1 cellular context compared by ENCODE assay signal in the genomic region with DNA sequence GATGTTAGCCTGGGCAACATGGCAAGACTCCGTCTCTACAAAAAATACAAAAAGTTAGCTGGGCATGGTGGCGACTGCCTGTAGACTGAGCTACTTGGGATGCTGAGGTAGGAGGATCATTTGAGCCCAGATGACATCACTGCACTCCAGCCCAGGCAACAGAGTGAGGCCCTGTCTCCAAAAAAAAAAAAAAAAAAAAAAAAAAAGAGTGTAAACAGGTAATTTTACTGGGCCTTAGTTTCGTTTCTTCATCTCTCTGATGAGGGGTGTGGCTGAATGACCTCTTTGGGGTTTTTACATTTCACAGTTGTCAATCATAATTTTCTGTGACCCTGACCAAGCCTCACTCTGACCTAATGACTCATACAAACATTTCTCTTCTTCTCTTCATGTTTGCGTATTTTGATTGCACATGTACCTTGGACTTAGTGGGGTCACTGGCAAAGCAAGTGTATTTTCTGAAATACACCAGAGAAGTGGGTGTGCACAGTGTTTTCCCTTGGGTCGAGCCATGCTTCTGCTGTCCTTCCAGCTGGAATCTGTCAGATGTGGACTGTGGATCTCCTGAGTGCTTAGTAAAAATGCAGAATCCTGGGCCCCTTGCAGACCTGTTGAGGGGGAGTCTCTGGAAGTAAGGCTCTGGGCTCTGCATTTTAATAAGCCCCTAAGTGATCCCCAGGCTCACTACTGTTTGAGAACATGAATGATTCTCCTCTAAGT.
A peak's percentile ranks its signal among the peaks of the same experiment; 100 is the strongest.
TF ChIP-seq lines count a peak whose summit lies in the region.

No MANE protein-coding gene starts in this region.

TF ChIP-seq in HepG2, 621 proteins besides CTCF, POLR2A, EP300 and RAD21 (continued from another document and continues in another):
- TF ChIP-seq, protein P1, sequence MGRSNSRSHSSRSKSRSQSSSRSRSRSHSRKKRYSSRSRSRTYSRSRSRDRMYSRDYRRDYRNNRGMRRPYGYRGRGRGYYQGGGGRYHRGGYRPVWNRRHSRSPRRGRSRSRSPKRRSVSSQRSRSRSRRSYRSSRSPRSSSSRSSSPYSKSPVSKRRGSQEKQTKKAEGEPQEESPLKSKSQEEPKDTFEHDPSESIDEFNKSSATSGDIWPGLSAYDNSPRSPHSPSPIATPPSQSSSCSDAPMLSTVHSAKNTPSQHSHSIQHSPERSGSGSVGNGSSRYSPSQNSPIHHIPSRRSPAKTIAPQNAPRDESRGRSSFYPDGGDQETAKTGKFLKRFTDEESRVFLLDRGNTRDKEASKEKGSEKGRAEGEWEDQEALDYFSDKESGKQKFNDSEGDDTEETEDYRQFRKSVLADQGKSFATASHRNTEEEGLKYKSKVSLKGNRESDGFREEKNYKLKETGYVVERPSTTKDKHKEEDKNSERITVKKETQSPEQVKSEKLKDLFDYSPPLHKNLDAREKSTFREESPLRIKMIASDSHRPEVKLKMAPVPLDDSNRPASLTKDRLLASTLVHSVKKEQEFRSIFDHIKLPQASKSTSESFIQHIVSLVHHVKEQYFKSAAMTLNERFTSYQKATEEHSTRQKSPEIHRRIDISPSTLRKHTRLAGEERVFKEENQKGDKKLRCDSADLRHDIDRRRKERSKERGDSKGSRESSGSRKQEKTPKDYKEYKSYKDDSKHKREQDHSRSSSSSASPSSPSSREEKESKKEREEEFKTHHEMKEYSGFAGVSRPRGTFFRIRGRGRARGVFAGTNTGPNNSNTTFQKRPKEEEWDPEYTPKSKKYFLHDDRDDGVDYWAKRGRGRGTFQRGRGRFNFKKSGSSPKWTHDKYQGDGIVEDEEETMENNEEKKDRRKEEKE (IDR thresholded peaks at IDR 0.05): no peak
- TF ChIP-seq FOSL1 (CRISPR knock-in tag; IDR thresholded peaks at IDR 0.05; ENCODE audit: borderline replicate concordance) (peak; percentile 93), KDM5B (CRISPR knock-in tag; IDR thresholded peaks at IDR 0.05; ENCODE audit: borderline replicate concordance) (no peak), FOXA1 (IDR thresholded peaks at IDR 0.05) (peak; percentile 10; the same call in 1 of the 2 replicates), FOXA1 (CRISPR knock-in tag; IDR thresholded peaks at IDR 0.05) (peak; percentile 72; the same call in 1 of the 2 replicates), POLR2G (IDR thresholded peaks at IDR 0.05; ENCODE audit: low read depth, low read length) (no peak; the same call in 1 of the 2 replicates), ZNF652 (CRISPR knock-in tag; IDR thresholded peaks at IDR 0.05; ENCODE audit: borderline replicate concordance, low read depth) (peak; percentile 23; the same call in 1 of the 2 replicates), YEATS2 (CRISPR knock-in tag; IDR thresholded peaks at IDR 0.05; ENCODE audit: borderline replicate concordance) (peak; percentile 45; the same call in 1 of the 2 replicates), KLF11 (CRISPR knock-in tag; IDR thresholded peaks at IDR 0.05) (peak; percentile 58; the same call in 1 of the 2 replicates), RFX5 (IDR thresholded peaks at IDR 0.05; ENCODE audit: low read depth, low read length) (no peak), ZFAT (CRISPR knock-in tag; conservative IDR thresholded peaks at IDR 0.05) (no peak), HOXA9 (CRISPR knock-in tag; IDR thresholded peaks at IDR 0.05; ENCODE audit: borderline replicate concordance) (no peak), SRF (IDR thresholded peaks at IDR 0.05; ENCODE audit: low read depth, low read length) (no peak), SRSF1 (optimal IDR thresholded peaks at IDR 0.05; ENCODE audit: low read depth, low read length) (no peak), NCOA2 (CRISPR knock-in tag; IDR thresholded peaks at IDR 0.05) (peak; percentile 93), CREM (IDR thresholded peaks at IDR 0.05) (peak; percentile 85), CREM (CRISPR knock-in tag; IDR thresholded peaks at IDR 0.05) (no peak), ZSCAN31 (CRISPR knock-in tag; IDR thresholded peaks at IDR 0.05; ENCODE audit: low read depth) (peak; percentile 28; the same call in 1 of the 2 replicates), ZNF180 (CRISPR knock-in tag; IDR thresholded peaks at IDR 0.05; ENCODE audit: borderline replicate concordance, low read depth) (no peak), ZNF430 (CRISPR knock-in tag; IDR thresholded peaks at IDR 0.05) (no peak; the same call in 1 of the 2 replicates), PAF1 (CRISPR knock-in tag; IDR thresholded peaks at IDR 0.05) (no peak), DR1 (CRISPR knock-in tag; IDR thresholded peaks at IDR 0.05) (no peak), MYNN (CRISPR knock-in tag; IDR thresholded peaks at IDR 0.05; ENCODE audit: low read depth) (no peak), AGO1 (IDR thresholded peaks at IDR 0.05; ENCODE audit: low read depth, low read length, poor library complexity, severe bottlenecking) (no peak), HMG20A (CRISPR knock-in tag; IDR thresholded peaks at IDR 0.05; ENCODE audit: borderline replicate concordance) (peak; percentile 96), AKAP8 (CRISPR knock-in tag; IDR thresholded peaks at IDR 0.05) (no peak), ZNF7 (CRISPR knock-in tag; IDR thresholded peaks at IDR 0.05) (no peak), ZNF333 (CRISPR knock-in tag; IDR thresholded peaks at IDR 0.05; ENCODE audit: borderline replicate concordance) (no peak), EHMT2 (IDR thresholded peaks at IDR 0.05; ENCODE audit: borderline replicate concordance, low read depth, low read length) (no peak), RAD51 (IDR thresholded peaks at IDR 0.05; ENCODE audit: borderline replicate concordance) (no peak), ZNF615 (CRISPR knock-in tag; IDR thresholded peaks at IDR 0.05; ENCODE audit: borderline replicate concordance) (no peak), MAZ (IDR thresholded peaks at IDR 0.05; ENCODE audit: borderline replicate concordance, low read depth, low read length) (no peak), MAZ (CRISPR knock-in tag; IDR thresholded peaks at IDR 0.05; ENCODE audit: low read depth) (0 out of 2 replicates have a peak, but pooled peaks have one; percentile 27), KDM2A (CRISPR knock-in tag; IDR thresholded peaks at IDR 0.05; ENCODE audit: borderline replicate concordance, low read depth) (no peak), HIVEP1 (CRISPR knock-in tag; IDR thresholded peaks at IDR 0.05) (no peak), TP53 (CRISPR knock-in tag; conservative IDR thresholded peaks at IDR 0.05) (no peak), NCOR1 (IDR thresholded peaks at IDR 0.05; ENCODE audit: borderline replicate concordance, low read length) (peak; percentile 89; the same call in 1 of the 2 replicates), NONO (IDR thresholded peaks at IDR 0.05) (no peak), NONO (CRISPR knock-in tag; conservative IDR thresholded peaks at IDR 0.05) (peak; percentile 78)
- TF ChIP-seq, protein P2, sequence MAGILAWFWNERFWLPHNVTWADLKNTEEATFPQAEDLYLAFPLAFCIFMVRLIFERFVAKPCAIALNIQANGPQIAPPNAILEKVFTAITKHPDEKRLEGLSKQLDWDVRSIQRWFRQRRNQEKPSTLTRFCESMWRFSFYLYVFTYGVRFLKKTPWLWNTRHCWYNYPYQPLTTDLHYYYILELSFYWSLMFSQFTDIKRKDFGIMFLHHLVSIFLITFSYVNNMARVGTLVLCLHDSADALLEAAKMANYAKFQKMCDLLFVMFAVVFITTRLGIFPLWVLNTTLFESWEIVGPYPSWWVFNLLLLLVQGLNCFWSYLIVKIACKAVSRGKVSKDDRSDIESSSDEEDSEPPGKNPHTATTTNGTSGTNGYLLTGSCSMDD (CRISPR knock-in tag; IDR thresholded peaks at IDR 0.05): no peak
- TF ChIP-seq, protein P3, sequence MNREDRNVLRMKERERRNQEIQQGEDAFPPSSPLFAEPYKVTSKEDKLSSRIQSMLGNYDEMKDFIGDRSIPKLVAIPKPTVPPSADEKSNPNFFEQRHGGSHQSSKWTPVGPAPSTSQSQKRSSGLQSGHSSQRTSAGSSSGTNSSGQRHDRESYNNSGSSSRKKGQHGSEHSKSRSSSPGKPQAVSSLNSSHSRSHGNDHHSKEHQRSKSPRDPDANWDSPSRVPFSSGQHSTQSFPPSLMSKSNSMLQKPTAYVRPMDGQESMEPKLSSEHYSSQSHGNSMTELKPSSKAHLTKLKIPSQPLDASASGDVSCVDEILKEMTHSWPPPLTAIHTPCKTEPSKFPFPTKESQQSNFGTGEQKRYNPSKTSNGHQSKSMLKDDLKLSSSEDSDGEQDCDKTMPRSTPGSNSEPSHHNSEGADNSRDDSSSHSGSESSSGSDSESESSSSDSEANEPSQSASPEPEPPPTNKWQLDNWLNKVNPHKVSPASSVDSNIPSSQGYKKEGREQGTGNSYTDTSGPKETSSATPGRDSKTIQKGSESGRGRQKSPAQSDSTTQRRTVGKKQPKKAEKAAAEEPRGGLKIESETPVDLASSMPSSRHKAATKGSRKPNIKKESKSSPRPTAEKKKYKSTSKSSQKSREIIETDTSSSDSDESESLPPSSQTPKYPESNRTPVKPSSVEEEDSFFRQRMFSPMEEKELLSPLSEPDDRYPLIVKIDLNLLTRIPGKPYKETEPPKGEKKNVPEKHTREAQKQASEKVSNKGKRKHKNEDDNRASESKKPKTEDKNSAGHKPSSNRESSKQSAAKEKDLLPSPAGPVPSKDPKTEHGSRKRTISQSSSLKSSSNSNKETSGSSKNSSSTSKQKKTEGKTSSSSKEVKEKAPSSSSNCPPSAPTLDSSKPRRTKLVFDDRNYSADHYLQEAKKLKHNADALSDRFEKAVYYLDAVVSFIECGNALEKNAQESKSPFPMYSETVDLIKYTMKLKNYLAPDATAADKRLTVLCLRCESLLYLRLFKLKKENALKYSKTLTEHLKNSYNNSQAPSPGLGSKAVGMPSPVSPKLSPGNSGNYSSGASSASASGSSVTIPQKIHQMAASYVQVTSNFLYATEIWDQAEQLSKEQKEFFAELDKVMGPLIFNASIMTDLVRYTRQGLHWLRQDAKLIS (CRISPR knock-in tag; IDR thresholded peaks at IDR 0.05): no peak; the same call in 1 of the 2 replicates
- TF ChIP-seq, protein P4, sequence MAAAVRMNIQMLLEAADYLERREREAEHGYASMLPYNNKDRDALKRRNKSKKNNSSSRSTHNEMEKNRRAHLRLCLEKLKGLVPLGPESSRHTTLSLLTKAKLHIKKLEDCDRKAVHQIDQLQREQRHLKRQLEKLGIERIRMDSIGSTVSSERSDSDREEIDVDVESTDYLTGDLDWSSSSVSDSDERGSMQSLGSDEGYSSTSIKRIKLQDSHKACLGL (CRISPR knock-in tag; IDR thresholded peaks at IDR 0.05): no peak
- TF ChIP-seq, protein P5, sequence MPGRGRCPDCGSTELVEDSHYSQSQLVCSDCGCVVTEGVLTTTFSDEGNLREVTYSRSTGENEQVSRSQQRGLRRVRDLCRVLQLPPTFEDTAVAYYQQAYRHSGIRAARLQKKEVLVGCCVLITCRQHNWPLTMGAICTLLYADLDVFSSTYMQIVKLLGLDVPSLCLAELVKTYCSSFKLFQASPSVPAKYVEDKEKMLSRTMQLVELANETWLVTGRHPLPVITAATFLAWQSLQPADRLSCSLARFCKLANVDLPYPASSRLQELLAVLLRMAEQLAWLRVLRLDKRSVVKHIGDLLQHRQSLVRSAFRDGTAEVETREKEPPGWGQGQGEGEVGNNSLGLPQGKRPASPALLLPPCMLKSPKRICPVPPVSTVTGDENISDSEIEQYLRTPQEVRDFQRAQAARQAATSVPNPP (CRISPR knock-in tag; IDR thresholded peaks at IDR 0.05): peak; percentile 61; the same call in 1 of the 2 replicates
- TF ChIP-seq, protein P6, sequence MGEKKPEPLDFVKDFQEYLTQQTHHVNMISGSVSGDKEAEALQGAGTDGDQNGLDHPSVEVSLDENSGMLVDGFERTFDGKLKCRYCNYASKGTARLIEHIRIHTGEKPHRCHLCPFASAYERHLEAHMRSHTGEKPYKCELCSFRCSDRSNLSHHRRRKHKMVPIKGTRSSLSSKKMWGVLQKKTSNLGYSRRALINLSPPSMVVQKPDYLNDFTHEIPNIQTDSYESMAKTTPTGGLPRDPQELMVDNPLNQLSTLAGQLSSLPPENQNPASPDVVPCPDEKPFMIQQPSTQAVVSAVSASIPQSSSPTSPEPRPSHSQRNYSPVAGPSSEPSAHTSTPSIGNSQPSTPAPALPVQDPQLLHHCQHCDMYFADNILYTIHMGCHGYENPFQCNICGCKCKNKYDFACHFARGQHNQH (CRISPR knock-in tag; IDR thresholded peaks at IDR 0.05): peak; percentile 82
- TF ChIP-seq, protein P7, sequence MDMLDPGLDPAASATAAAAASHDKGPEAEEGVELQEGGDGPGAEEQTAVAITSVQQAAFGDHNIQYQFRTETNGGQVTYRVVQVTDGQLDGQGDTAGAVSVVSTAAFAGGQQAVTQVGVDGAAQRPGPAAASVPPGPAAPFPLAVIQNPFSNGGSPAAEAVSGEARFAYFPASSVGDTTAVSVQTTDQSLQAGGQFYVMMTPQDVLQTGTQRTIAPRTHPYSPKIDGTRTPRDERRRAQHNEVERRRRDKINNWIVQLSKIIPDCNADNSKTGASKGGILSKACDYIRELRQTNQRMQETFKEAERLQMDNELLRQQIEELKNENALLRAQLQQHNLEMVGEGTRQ (IDR thresholded peaks at IDR 0.05; ENCODE audit: low read depth, low read length): no peak
- TF ChIP-seq, protein P7 (CRISPR knock-in tag; IDR thresholded peaks at IDR 0.05; ENCODE audit: borderline replicate concordance): no peak
- TF ChIP-seq, protein P8, sequence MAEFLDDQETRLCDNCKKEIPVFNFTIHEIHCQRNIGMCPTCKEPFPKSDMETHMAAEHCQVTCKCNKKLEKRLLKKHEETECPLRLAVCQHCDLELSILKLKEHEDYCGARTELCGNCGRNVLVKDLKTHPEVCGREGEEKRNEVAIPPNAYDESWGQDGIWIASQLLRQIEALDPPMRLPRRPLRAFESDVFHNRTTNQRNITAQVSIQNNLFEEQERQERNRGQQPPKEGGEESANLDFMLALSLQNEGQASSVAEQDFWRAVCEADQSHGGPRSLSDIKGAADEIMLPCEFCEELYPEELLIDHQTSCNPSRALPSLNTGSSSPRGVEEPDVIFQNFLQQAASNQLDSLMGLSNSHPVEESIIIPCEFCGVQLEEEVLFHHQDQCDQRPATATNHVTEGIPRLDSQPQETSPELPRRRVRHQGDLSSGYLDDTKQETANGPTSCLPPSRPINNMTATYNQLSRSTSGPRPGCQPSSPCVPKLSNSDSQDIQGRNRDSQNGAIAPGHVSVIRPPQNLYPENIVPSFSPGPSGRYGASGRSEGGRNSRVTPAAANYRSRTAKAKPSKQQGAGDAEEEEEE (CRISPR knock-in tag; IDR thresholded peaks at IDR 0.05; ENCODE audit: borderline replicate concordance): no peak
- TF ChIP-seq, protein P9, sequence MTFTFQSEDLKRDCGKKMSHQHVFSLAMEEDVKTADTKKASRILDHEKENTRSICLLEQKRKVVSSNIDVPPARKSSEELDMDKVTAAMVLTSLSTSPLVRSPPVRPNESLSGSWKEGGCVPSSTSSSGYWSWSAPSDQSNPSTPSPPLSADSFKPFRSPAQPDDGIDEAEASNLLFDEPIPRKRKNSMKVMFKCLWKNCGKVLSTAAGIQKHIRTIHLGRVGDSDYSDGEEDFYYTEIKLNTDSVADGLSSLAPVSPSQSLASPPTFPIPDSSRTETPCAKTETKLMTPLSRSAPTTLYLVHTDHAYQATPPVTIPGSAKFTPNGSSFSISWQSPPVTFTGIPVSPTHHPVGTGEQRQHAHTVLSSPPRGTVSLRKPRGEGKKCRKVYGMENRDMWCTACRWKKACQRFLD (CRISPR knock-in tag; IDR thresholded peaks at IDR 0.05; ENCODE audit: borderline replicate concordance): no peak
